In the genomic region with DNA sequence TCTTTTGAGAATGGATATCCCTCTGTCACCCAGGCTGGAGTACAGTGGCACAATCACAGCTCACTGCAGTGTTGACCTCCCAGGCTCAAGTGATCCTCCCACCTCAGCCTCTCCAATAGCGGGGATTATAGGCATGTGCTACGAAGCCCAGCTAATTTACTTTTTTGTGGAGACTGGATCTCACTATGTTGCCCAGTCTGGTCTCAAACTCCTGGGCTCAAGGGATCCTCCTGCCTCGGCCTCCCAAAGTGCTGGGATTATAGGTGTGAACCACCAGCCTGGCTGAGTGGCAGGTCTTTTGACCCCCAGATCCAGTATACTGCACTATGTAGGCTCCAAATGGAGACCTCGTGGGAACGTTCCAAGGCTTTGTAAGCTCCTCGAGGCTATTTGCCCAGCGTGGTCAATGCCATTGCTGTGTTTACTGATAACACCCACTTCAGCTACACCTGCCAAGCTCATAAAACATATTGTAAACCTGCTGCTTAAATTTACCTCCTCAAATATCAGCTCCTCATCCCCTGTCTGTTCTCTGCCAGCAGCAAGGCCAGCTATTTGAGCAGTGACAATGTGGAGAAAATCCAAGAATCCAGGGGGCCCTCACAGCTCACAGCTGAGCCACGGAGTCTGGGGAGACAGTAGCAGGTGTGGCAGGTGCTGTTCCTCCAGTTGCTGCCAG, we compare ENCODE assay signal across 19 cellular contexts. TPM values are rescaled to one million over a fixed set of nuclear protein-coding genes. Genes with fewer than 3 reads are reported as not detected.
DNase-seq lines count a peak whose midpoint lies in the region; ATAC-seq, FAIRE-seq and TF ChIP-seq lines count a peak whose summit lies in the region.
"Had no signal": no experiment of that assay in that cellular context is flagged by ENCODE, and none has a peak within 500 bp of the region (broad histone marks: within the 10 kb centered on the region; RNA-seq: fewer than 3 reads in every experiment).

No MANE protein-coding gene starts in this region.

- no peak for TF ChIP-seq POLR2A in A549 (IDR thresholded peaks at IDR 0.05; ENCODE audit: low read length)

- H3K27ac Mint-ChIP-seq in WTC11, result no peak overlapping the region
- H3K27ac Mint-ChIP-seq: activated naive CD4-positive, alpha-beta T cell treated with anti-CD3 and anti-CD28 coated beads for 36 hours; CD4-positive, CD25-positive, alpha-beta regulatory T cell had no signal

- no peaks in the 10 kb centered on the region for H3K36me3 Mint-ChIP-seq in WTC11
- H3K36me3 Mint-ChIP-seq: CD4-positive, CD25-positive, alpha-beta regulatory T cell had no signal

- CTCF ChIA-PET in A549 (lab: Yijun Ruan, JAX) (interaction anchor here (0.6 to 3.3 kb wide), 14 partner anchors 9 to 243 kb away, joined by 3 to 14 read pairs (median 4); partner anchors contain the start of gene KIFC3), WTC11 (lab: Charles Lee) (interaction anchor here (1.3 to 2.2 kb wide), 3 partner anchors 10 to 43 kb away, joined by 3 to 7 read pairs (median 3); no protein-coding TSS in a partner anchor)

- H3K4me1 Mint-ChIP-seq in WTC11, result peaks cover 32% of the 10 kb centered on the region
- H3K4me1 Mint-ChIP-seq: CD4-positive, CD25-positive, alpha-beta regulatory T cell had no signal

- no peak overlapping the region for H3K4me3 Mint-ChIP-seq in WTC11
- H3K4me3 Mint-ChIP-seq: activated naive CD4-positive, alpha-beta T cell treated with anti-CD3 and anti-CD28 coated beads for 36 hours; CD4-positive, CD25-positive, alpha-beta regulatory T cell had no signal

- DNase-seq in A549 (ENCODE audit: low read depth in 1 of 2, low spot score in 1 of 2), result no peak
- DNase-seq in NCI-H1105 (lab: John Stamatoyannopoulos, UW), result peak; percentile 67
- peak; percentile 49 for DNase-seq in NCI-H2196 treated with DMSO at 0.1 percent for 48 hours (lab: John Stamatoyannopoulos, UW; ENCODE audit: unreplicated experiment)
- no peak for DNase-seq in WTC11 (ENCODE audit: low spot score)
- no peak for DNase-seq in SIG-M5 treated with dmso at 0.1 percent for 504 hours (lab: John Stamatoyannopoulos, UW; ENCODE audit: unreplicated experiment)
- no peak for DNase-seq in stimulated activated naive CD4-positive, alpha-beta T cell (lab: John Stamatoyannopoulos, UW)
- DNase-seq in ecto neural progenitor cell (ENCODE audit: low spot score), result no peak
- DNase-seq in ascending aorta (ENCODE audit: low spot score in 2 of 2), result no peak
- DNase-seq: activated CD4-positive, alpha-beta T cell treated with anti-CD3 and anti-CD28 coated beads for 48 hours; activated naive CD4-positive, alpha-beta T cell treated with anti-CD3 and anti-CD28 coated beads for 36 hours; CD4-positive, CD25-positive, alpha-beta regulatory T cell; foreskin melanocyte; left ventricle myocardium superior; NCI-H2227 treated with DMSO at 0.1 percent for 48 hours; SK-N-SH; small intestine had no signal

- H3K9me3 Mint-ChIP-seq in WTC11, result no peaks in the 10 kb centered on the region
- H3K9me3 Mint-ChIP-seq: activated naive CD4-positive, alpha-beta T cell treated with anti-CD3 and anti-CD28 coated beads for 36 hours; CD4-positive, CD25-positive, alpha-beta regulatory T cell had no signal

- 54% methylated on average over 8 of the region's 8 CpGs for WGBS in A549 (ENCODE audit: missing lambda C conversion rate)

- no peak for FAIRE-seq in A549 (lab: Jason Lieb, UNC)
- FAIRE-seq: A204.1, endothelial cell of umbilical vein, small intestine had no signal

- H3K9me3 ChIP-seq in A549 (no peaks in the 10 kb centered on the region), ascending aorta (no peaks in the 10 kb centered on the region)
- H3K9me3 ChIP-seq: SK-N-SH, tibial nerve had no signal

- H3K27ac ChIP-seq in A549 (peak overlapping the region; percentile 77 to 97; a peak in 4 of 6 replicates), ascending aorta (no peak overlapping the region)
- H3K27ac ChIP-seq: tibial nerve had no signal

- intact Hi-C loops in ascending aorta (cut with DNase I), result loop anchor here (5.0 to 10.0 kb wide), 2 partner anchors 86 to 344 kb away; no protein-coding TSS in a partner anchor

- H3K36me3 ChIP-seq in ascending aorta, result no peaks in the 10 kb centered on the region
- H3K36me3 ChIP-seq: tibial nerve had no signal

- peaks cover 65% of the 10 kb centered on the region for H3K4me1 ChIP-seq in A549
- H3K4me1 ChIP-seq in ascending aorta, result peaks cover 4 to 16% of the 10 kb centered on the region in 2 donors

- no peak for TF ChIP-seq CTCF in A549 (IDR thresholded peaks at IDR 0.05)
- TF ChIP-seq CTCF in WTC11 (IDR thresholded peaks at IDR 0.05), result no peak
- no peak for TF ChIP-seq CTCF in ascending aorta (IDR thresholded peaks at IDR 0.05)

- POLR2A ChIA-PET in A549 (lab: Yijun Ruan, JAX) (interaction anchor here (0.9 to 2.3 kb wide), 3 partner anchors 11 to 45 kb away, joined by 5 to 16 read pairs (median 6); no protein-coding TSS in a partner anchor), WTC11 (lab: Charles Lee) (no interaction called here)

- H3K4me3 ChIP-seq in A549 (no peak overlapping the region), ascending aorta (no peak overlapping the region)
- H3K4me3 ChIP-seq: tibial nerve had no signal

- no peaks in the 10 kb centered on the region for H3K27me3 ChIP-seq in ascending aorta
- H3K27me3 ChIP-seq: tibial nerve had no signal

- H3K4me2 ChIP-seq in A549, result no peak overlapping the region
- H3K4me2 ChIP-seq: SK-N-SH had no signal

- no peak for TF ChIP-seq RAD21 in A549 (conservative IDR thresholded peaks at IDR 0.05 in 1 of 2, IDR thresholded peaks at IDR 0.05 in 1 of 2)

- no peak for ATAC-seq in A549
- ATAC-seq in WTC11, result no peak
- ATAC-seq: left ventricle myocardium superior had no signal

- no peak for TF ChIP-seq EP300 in A549 (IDR thresholded peaks at IDR 0.05)

- no peaks in the 10 kb centered on the region; the same call in 1 of the 2 replicates for H3K27me3 Mint-ChIP-seq in WTC11 (ENCODE audit: low read depth)

TF ChIP-seq in A549, 52 proteins besides CTCF, POLR2A, EP300 and RAD21 (continues in another document):
- TF ChIP-seq, protein P1, sequence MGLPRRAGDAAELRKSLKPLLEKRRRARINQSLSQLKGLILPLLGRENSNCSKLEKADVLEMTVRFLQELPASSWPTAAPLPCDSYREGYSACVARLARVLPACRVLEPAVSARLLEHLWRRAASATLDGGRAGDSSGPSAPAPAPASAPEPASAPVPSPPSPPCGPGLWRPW (IDR thresholded peaks at IDR 0.05), result no peak
- TF ChIP-seq EHF (CRISPR knock-in tag; IDR thresholded peaks at IDR 0.05), result no peak
- no peak for TF ChIP-seq FOSL2 (IDR thresholded peaks at IDR 0.05)
- TF ChIP-seq FOSL2 (CRISPR knock-in tag; IDR thresholded peaks at IDR 0.05), result no peak
- TF ChIP-seq, protein P2, sequence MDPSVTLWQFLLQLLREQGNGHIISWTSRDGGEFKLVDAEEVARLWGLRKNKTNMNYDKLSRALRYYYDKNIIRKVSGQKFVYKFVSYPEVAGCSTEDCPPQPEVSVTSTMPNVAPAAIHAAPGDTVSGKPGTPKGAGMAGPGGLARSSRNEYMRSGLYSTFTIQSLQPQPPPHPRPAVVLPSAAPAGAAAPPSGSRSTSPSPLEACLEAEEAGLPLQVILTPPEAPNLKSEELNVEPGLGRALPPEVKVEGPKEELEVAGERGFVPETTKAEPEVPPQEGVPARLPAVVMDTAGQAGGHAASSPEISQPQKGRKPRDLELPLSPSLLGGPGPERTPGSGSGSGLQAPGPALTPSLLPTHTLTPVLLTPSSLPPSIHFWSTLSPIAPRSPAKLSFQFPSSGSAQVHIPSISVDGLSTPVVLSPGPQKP (IDR thresholded peaks at IDR 0.05; ENCODE audit: low read depth, low read length), result no peak
- TF ChIP-seq RNF2 (IDR thresholded peaks at IDR 0.05; ENCODE audit: borderline replicate concordance, low read depth), result no peak
- TF ChIP-seq JUN (IDR thresholded peaks at IDR 0.05), result 0 out of 5 replicates have a peak, but pooled peaks of 1 of the 2 experiments have one; percentile 19

TF ChIP-seq in WTC11, 78 proteins besides CTCF, POLR2A, EP300 and RAD21:
- TF ChIP-seq ZNF121 (CRISPR knock-in tag; IDR thresholded peaks at IDR 0.05) (peak; percentile 61), RORB (CRISPR knock-in tag; IDR thresholded peaks at IDR 0.05) (no peak), ZNF671 (CRISPR knock-in tag; IDR thresholded peaks at IDR 0.05) (no peak), JAZF1 (CRISPR knock-in tag; IDR thresholded peaks at IDR 0.05) (no peak)
- TF ChIP-seq, protein P3, sequence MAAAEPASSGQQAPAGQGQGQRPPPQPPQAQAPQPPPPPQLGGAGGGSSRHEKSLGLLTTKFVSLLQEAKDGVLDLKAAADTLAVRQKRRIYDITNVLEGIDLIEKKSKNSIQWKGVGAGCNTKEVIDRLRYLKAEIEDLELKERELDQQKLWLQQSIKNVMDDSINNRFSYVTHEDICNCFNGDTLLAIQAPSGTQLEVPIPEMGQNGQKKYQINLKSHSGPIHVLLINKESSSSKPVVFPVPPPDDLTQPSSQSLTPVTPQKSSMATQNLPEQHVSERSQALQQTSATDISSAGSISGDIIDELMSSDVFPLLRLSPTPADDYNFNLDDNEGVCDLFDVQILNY (CRISPR knock-in tag; IDR thresholded peaks at IDR 0.05), result no peak
TF ChIP-seq in WTC11: peak in this region for 1.

RNA-seq across cellular contexts. Expression of gene KIFC3, which starts 16.2 kb away (rescaled TPM):
- 127 and 128 TPM in 2 replicates for polyA plus RNA-seq in A549 (2011; rRNA removed)
- 236 and 291 TPM in 2 replicates for polyA plus RNA-seq in A549 (2012; cell fraction: cytosol; rRNA removed)
- 781 and 955 TPM in 2 replicates for polyA plus RNA-seq in A549 (2012; cell fraction: nucleus; rRNA removed)
- polyA plus RNA-seq in A549 (2017; fragmentation: RNase III; extraction: RNeasy Plus Mini Kit Qiagen cat#74134 plus additional on column Dnase treatment), result 171 to 180 TPM (median 178 TPM) in 3 replicates
- 225 and 333 TPM in 2 replicates for polyA minus RNA-seq in A549 (2011; rRNA and poly(A)+ RNA removed)
- 9.2 to 11.6 TPM (median 10.0 TPM) in 3 replicates for total RNA-seq in WTC11 (2021)
- total RNA-seq in ascending aorta, result 54.9 TPM
- polyA plus RNA-seq: CD4-positive, CD25-positive, alpha-beta regulatory T cell had no signal

Comparison
In these comparisons a context has a peak if more than half of its experiments do, and no peak if none do; other contexts are left out.
1. DNase-seq: peak in NCI-H1105 (single experiment) and NCI-H2196 treated with DMSO at 0.1 percent for 48 hours (single experiment); none in A549 (0 of 2), WTC11 (single experiment), SIG-M5 treated with dmso at 0.1 percent for 504 hours (single experiment), stimulated activated naive CD4-positive, alpha-beta T cell (0 of 6), ecto neural progenitor cell (single experiment) and ascending aorta (0 of 2).
2. H3K27ac ChIP-seq: peak in A549 (2 of 2); none in ascending aorta (0 of 2).